In genomic region chr3:19284974-19285373, GRCh38 we compare ENCODE assay signal across 25 cellular contexts.
DNase-seq lines count a peak whose midpoint lies in the region; ATAC-seq and TF ChIP-seq lines count a peak whose summit lies in the region.
"Had no signal": no experiment of that assay in that cellular context is flagged by ENCODE, and none has a peak within 500 bp of the region (broad histone marks: within the 10 kb centered on the region; RNA-seq: fewer than 3 reads in every experiment).

No MANE protein-coding gene starts in this region.

- POLR2A ChIA-PET in WTC11 (lab: Charles Lee) = interaction anchor here (0.7 kb wide), 1 partner anchor 1405 kb away, joined by 3 read pairs; no protein-coding TSS in a partner anchor

- no peak overlapping the region for H3K4me3 Mint-ChIP-seq in WTC11
- H3K4me3 Mint-ChIP-seq: B cell; CD14-positive monocyte; CD4-positive, alpha-beta memory T cell; CD4-positive, alpha-beta T cell; CD4-positive, CD25-positive, alpha-beta regulatory T cell; CD8-positive, alpha-beta memory T cell; CD8-positive, alpha-beta T cell had no signal

- no peak for TF ChIP-seq CTCF in WTC11 (IDR thresholded peaks at IDR 0.05)

- CTCF ChIA-PET in WTC11 (lab: Charles Lee) = no interaction called here

- H3K27me3 Mint-ChIP-seq in WTC11 (ENCODE audit: low read depth) = no peaks in the 10 kb centered on the region
- H3K27me3 Mint-ChIP-seq: B cell; CD4-positive, alpha-beta memory T cell; CD4-positive, alpha-beta T cell; CD4-positive, CD25-positive, alpha-beta regulatory T cell; CD8-positive, alpha-beta memory T cell had no signal

- H3K9me3 Mint-ChIP-seq in WTC11 = peaks cover 8% of the 10 kb centered on the region; the same call in 1 of the 2 replicates
- H3K9me3 Mint-ChIP-seq: CD8-positive, alpha-beta T cell had no signal

- DNase-seq in WTC11 (ENCODE audit: low spot score) = no peak
- DNase-seq: 8988T; ACHN; AML-193; BE2C; C1 segment of cervical spinal cord; Caco-2; Calu3; CD4-positive, alpha-beta memory T cell; CD4-positive, alpha-beta T cell; CD4-positive, CD25-positive, alpha-beta regulatory T cell; CD8-positive, alpha-beta memory T cell; CD8-positive, alpha-beta T cell; COR-L47; DMS 273 treated with DMSO at 0.1 percent for 48 hours; DMS153; DMS53; DMS79; DMS79 treated with DMSO at 0.1 percent for 48 hours; DND-41; EL had no signal

- no peak overlapping the region for H3K27ac Mint-ChIP-seq in WTC11
- H3K27ac Mint-ChIP-seq: B cell; CD14-positive monocyte; CD4-positive, alpha-beta memory T cell; CD4-positive, alpha-beta T cell; CD4-positive, CD25-positive, alpha-beta regulatory T cell; CD8-positive, alpha-beta memory T cell; CD8-positive, alpha-beta T cell had no signal

- no peak for ATAC-seq in WTC11
- ATAC-seq in HG03196 (IDR thresholded peaks at IDR 0.05; ENCODE audit: unreplicated experiment) = no peak
- ATAC-seq: A549; CD8-positive, alpha-beta T cell had no signal

- H3K36me3 Mint-ChIP-seq in WTC11 = peaks cover 3% of the 10 kb centered on the region
- H3K36me3 Mint-ChIP-seq: CD14-positive monocyte; CD4-positive, alpha-beta memory T cell; CD4-positive, CD25-positive, alpha-beta regulatory T cell; CD8-positive, alpha-beta memory T cell; CD8-positive, alpha-beta T cell had no signal

- H3K4me1 Mint-ChIP-seq in WTC11 = peaks cover 5% of the 10 kb centered on the region; the same call in 1 of the 2 replicates
- H3K4me1 Mint-ChIP-seq: B cell; CD14-positive monocyte; CD4-positive, alpha-beta memory T cell; CD4-positive, CD25-positive, alpha-beta regulatory T cell; CD8-positive, alpha-beta memory T cell had no signal

TF ChIP-seq in WTC11, 78 proteins besides CTCF, POLR2A, EP300 and RAD21:
- TF ChIP-seq HMGA2 (CRISPR knock-in tag; IDR thresholded peaks at IDR 0.05) (peak; percentile 98), ETV6 (CRISPR knock-in tag; IDR thresholded peaks at IDR 0.05) (no peak)
